Comparison of ENCODE assay signal across 1 cellular context in the genomic region with DNA sequence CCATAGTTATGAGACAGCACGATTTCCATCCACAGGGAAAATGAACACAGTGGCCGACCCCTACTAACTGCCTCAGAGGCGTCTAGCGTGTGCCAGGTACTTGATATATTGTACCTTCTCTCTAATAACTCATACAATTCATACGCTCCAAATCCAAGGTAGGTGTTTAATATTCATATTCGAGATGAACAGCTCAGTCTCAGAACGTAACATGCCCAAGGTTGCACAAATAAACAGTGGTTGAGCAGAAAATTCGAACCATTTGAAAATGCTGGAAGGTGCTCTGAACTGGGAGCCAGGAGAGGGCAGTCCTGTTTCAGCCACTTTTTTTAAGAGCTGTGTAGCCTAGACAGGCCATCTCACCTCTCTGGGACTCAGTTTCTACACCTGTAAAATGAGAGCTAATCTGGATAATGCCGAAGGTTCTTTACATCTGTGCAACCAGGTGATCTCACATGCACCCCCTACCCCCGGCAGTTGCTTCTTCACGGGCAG.
TF ChIP-seq lines count a peak whose summit lies in the region.

No MANE protein-coding gene starts in this region.

TF ChIP-seq in HCT116, 20 proteins besides CTCF, POLR2A, EP300 and RAD21 (continued from another document):
- TF ChIP-seq, protein P1, sequence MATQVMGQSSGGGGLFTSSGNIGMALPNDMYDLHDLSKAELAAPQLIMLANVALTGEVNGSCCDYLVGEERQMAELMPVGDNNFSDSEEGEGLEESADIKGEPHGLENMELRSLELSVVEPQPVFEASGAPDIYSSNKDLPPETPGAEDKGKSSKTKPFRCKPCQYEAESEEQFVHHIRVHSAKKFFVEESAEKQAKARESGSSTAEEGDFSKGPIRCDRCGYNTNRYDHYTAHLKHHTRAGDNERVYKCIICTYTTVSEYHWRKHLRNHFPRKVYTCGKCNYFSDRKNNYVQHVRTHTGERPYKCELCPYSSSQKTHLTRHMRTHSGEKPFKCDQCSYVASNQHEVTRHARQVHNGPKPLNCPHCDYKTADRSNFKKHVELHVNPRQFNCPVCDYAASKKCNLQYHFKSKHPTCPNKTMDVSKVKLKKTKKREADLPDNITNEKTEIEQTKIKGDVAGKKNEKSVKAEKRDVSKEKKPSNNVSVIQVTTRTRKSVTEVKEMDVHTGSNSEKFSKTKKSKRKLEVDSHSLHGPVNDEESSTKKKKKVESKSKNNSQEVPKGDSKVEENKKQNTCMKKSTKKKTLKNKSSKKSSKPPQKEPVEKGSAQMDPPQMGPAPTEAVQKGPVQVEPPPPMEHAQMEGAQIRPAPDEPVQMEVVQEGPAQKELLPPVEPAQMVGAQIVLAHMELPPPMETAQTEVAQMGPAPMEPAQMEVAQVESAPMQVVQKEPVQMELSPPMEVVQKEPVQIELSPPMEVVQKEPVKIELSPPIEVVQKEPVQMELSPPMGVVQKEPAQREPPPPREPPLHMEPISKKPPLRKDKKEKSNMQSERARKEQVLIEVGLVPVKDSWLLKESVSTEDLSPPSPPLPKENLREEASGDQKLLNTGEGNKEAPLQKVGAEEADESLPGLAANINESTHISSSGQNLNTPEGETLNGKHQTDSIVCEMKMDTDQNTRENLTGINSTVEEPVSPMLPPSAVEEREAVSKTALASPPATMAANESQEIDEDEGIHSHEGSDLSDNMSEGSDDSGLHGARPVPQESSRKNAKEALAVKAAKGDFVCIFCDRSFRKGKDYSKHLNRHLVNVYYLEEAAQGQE (IDR thresholded peaks at IDR 0.05; ENCODE audit: low read depth) = no peak
- TF ChIP-seq JUND (IDR thresholded peaks at IDR 0.05) (no peak), SRF (IDR thresholded peaks at IDR 0.05; ENCODE audit: low read depth) (no peak), SP1 (IDR thresholded peaks at IDR 0.05; ENCODE audit: low read depth) (no peak)
